Comparison of ENCODE assay signal across 28 cellular contexts in the genomic region with DNA sequence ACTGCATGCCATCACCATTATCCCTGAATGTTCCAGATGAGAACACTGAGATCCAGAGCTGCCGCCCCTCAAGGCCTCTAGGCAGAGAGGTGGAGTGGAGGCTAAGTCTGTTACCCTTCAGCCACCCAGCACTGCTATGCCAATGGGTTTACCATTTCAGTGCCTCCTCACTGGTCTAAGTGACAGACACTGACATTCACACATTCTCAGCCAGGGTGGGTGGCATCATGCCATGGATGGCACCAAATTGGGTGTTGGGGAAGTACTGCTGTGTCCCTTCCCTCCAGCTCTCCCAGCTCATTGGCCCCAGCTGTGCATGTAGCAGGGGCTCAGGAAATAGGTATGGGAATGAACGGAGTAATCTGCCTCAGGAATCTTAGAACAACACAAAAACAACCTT.
"Had no signal": no experiment of that assay in that cellular context is flagged by ENCODE, and none has a peak within 500 bp of the region (broad histone marks: within the 10 kb centered on the region; RNA-seq: fewer than 3 reads in every experiment).

No MANE protein-coding gene starts in this region.

- H3K36me3 ChIP-seq: brain microvascular endothelial cell, colonic mucosa, WERI-Rb-1 had no signal

- FAIRE-seq: astrocyte, frontal cortex had no signal

- DNase-seq: activated B cell treated with CpG ODN at 0.5 μM for 24 hours; activated CD4-positive, alpha-beta memory T cell treated with anti-CD3 and anti-CD28 coated beads for 36 hours; activated CD4-positive, alpha-beta T cell treated with anti-CD3 and anti-CD28 coated beads, Interleukin-2, amount 10 ng/mL, durations not matched to agents 24 days and 14 days; activated CD8-positive, alpha-beta memory T cell treated with anti-CD3 and anti-CD28 coated beads, Interleukin-2, amount 10 ng/mL, durations not matched to agents 7 days and 5 days; activated CD8-positive, alpha-beta memory T cell treated with anti-CD3 and anti-CD28 coated beads, Interleukin-2, amount 50 U/mL, for 4 hours; activated CD8-positive, alpha-beta T cell treated with anti-CD3 and anti-CD28 coated beads, Interleukin-2, amount 10 ng/mL, durations not matched to agents 7 days and 5 days; activated gamma-delta T cell; activated naive CD4-positive, alpha-beta T cell; activated naive CD4-positive, alpha-beta T cell treated with anti-CD3 and anti-CD28 coated beads, Interleukin-2, amount 10 ng/mL, durations not matched to agents 7 days and 5 days; activated naive CD8-positive, alpha-beta T cell treated with anti-CD3 and anti-CD28 coated beads, Interleukin-2, amount 10 ng/mL, durations not matched to agents 7 days and 5 days; activated T-cell treated with anti-CD3 and anti-CD28 coated beads, Interleukin-2, amount 50 U/mL, for 24 hours; activated T-cell treated with anti-CD3 and anti-CD28 coated beads, Interleukin-2, amount 50 U/mL, for 72 hours; brain microvascular endothelial cell; caudate nucleus; cerebellar nuclear complex; colonic mucosa; effector CD8-positive, alpha-beta T cell; foreskin fibroblast; head of caudate nucleus; T-helper 1 cell; T-helper 17 cell; T1000; WERI-Rb-1 had no signal

- H3K9me3 ChIP-seq: colonic mucosa had no signal

- ATAC-seq: activated CD4-positive, CD25-positive, alpha-beta regulatory T cell treated with anti-CD3 and anti-CD28 coated beads, Interleukin-2, amount 50 U/mL, for 24 hours; activated CD8-positive, alpha-beta memory T cell treated with anti-CD3 and anti-CD28 coated beads, Interleukin-2, amount 10 ng/mL, durations not matched to agents 7 days and 5 days; activated CD8-positive, alpha-beta T cell treated with anti-CD3 and anti-CD28 coated beads, Interleukin-2, amount 10 ng/mL, durations not matched to agents 7 days and 5 days; activated naive CD4-positive, alpha-beta T cell treated with anti-CD3 and anti-CD28 coated beads, Interleukin-2, amount 50 U/mL, for 72 hours; activated T-cell treated with anti-CD3 and anti-CD28 coated beads, Interleukin-2, amount 50 U/mL, for 72 hours; esophagus mucosa; T-helper 17 cell had no signal

- H3K27me3 ChIP-seq: brain microvascular endothelial cell, colonic mucosa had no signal

- H3K4me1 ChIP-seq: colonic mucosa had no signal

- H3K4me3 ChIP-seq: colonic mucosa had no signal

- H3K27ac ChIP-seq: brain microvascular endothelial cell, colonic mucosa, WERI-Rb-1 had no signal
